ENCODE assay signal across 17 cellular contexts in genomic region chr6:116500969-116501433, GRCh38. TPM values are rescaled to one million over a fixed set of nuclear protein-coding genes. Genes with fewer than 3 reads are reported as not detected.
DNase-seq lines count a peak whose midpoint lies in the region; ATAC-seq, FAIRE-seq and TF ChIP-seq lines count a peak whose summit lies in the region.
"Had no signal": no experiment of that assay in that cellular context is flagged by ENCODE, and none has a peak within 500 bp of the region (broad histone marks: within the 10 kb centered on the region; RNA-seq: fewer than 3 reads in every experiment).

No MANE protein-coding gene starts in this region.

- TF ChIP-seq CTCF in epithelial cell of proximal tubule (conservative IDR thresholded peaks at IDR 0.05; ENCODE audit: low read depth, low read length), result no peak
- TF ChIP-seq CTCF in pancreas (IDR thresholded peaks at IDR 0.05), result no peak

- H3K27ac ChIP-seq in pancreas, result no peak overlapping the region
- H3K27ac ChIP-seq: BLaER1 treated with 17β-estradiol and CSF1 and Interleukin-3, amounts not matched to agents 10 nM and 100 nM; prostate gland had no signal

- intact Hi-C loops in pancreas (cut with DNase I), result no loop called here

- no peaks in the 10 kb centered on the region for H3K4me1 Mint-ChIP-seq in stimulated activated effector memory CD8-positive, alpha-beta T cell treated with anti-CD3 and anti-CD28 coated beads, Interleukin-12 subunit alpha, Interleukin-12 subunit beta, amount 100 ng/mL, for 72 hours

- H3K4me3 ChIP-seq in epithelial cell of proximal tubule (ENCODE audit: low read depth, low read length) (no peak overlapping the region), pancreas (no peak overlapping the region)
- H3K4me3 ChIP-seq: BLaER1 treated with 17β-estradiol and CSF1 and Interleukin-3, amounts not matched to agents 10 nM and 100 nM; prostate gland had no signal

- H3K9me3 Mint-ChIP-seq in stimulated activated effector memory CD8-positive, alpha-beta T cell treated with anti-CD3 and anti-CD28 coated beads, Interleukin-12 subunit alpha, Interleukin-12 subunit beta, amount 100 ng/mL, for 72 hours, result no peaks in the 10 kb centered on the region

- WGBS in pancreas, 2 donors, result 66 to 70% methylated on average over 9 of the region's 9 CpGs

- no peak overlapping the region for H3K27ac Mint-ChIP-seq in stimulated activated effector memory CD8-positive, alpha-beta T cell treated with anti-CD3 and anti-CD28 coated beads, Interleukin-12 subunit alpha, Interleukin-12 subunit beta, amount 100 ng/mL, for 72 hours

- H3K4me1 ChIP-seq in pancreas, result no peaks in the 10 kb centered on the region
- H3K4me1 ChIP-seq: prostate gland had no signal

- no peaks in the 10 kb centered on the region for H3K36me3 ChIP-seq in pancreas
- H3K36me3 ChIP-seq: BLaER1 treated with 17β-estradiol and CSF1 and Interleukin-3, amounts not matched to agents 10 nM and 100 nM; prostate gland had no signal

- H3K27me3 ChIP-seq in pancreas, result no peaks in the 10 kb centered on the region
- H3K27me3 ChIP-seq: BLaER1 treated with 17β-estradiol and CSF1 and Interleukin-3, amounts not matched to agents 10 nM and 100 nM had no signal

- H3K36me3 Mint-ChIP-seq in stimulated activated effector memory CD8-positive, alpha-beta T cell treated with anti-CD3 and anti-CD28 coated beads, Interleukin-12 subunit alpha, Interleukin-12 subunit beta, amount 100 ng/mL, for 72 hours, result no peaks in the 10 kb centered on the region

- DNase-seq in CD1c-positive myeloid dendritic cell (ENCODE audit: extremely low spot score) (peak; percentile 50), NCI-H2227 treated with DMSO at 0.1 percent for 48 hours (lab: John Stamatoyannopoulos, UW) (peak; percentile 64), epithelial cell of proximal tubule (ENCODE audit: low read depth) (peak; percentile 9), AML-193 (lab: John Stamatoyannopoulos, UW) (no peak), pancreas (no peak)
- no peak for DNase-seq in stimulated activated effector memory CD8-positive, alpha-beta T cell treated with anti-CD3 and anti-CD28 coated beads, Interleukin-12 subunit alpha, Interleukin-12 subunit beta, amount 100 ng/mL, for 72 hours (ENCODE audit: low spot score in 2 of 2)
- DNase-seq: activated CD4-positive, CD25-positive, alpha-beta regulatory T cell; activated gamma-delta T cell; glutamatergic neuron; NCI-H1092 treated with DMSO at 0.1 percent for 48 hours; NCI-H524 treated with DMSO at 0.1 percent for 48 hours; SIG-M5; stimulated activated CD4-positive, alpha-beta T cell treated with anti-CD3 and anti-CD28 coated beads, Interleukin-4, amount 100 ng/mL, for 4 hours had no signal

- no peak for ATAC-seq in pancreas
- ATAC-seq in stimulated activated effector memory CD8-positive, alpha-beta T cell treated with anti-CD3 and anti-CD28 coated beads, Interleukin-12 subunit alpha, Interleukin-12 subunit beta, amount 100 ng/mL, for 72 hours, result no peak

- no peak overlapping the region for H3K4me3 Mint-ChIP-seq in stimulated activated effector memory CD8-positive, alpha-beta T cell treated with anti-CD3 and anti-CD28 coated beads, Interleukin-12 subunit alpha, Interleukin-12 subunit beta, amount 100 ng/mL, for 72 hours

- FAIRE-seq in pancreas (lab: Jason Lieb, UNC), result no peak

- H3K9me3 ChIP-seq in pancreas, result no peaks in the 10 kb centered on the region
- H3K9me3 ChIP-seq: prostate gland had no signal

RNA-seq across cellular contexts. Expression of gene CALHM5, which starts 10.4 kb away (rescaled TPM):
- total RNA-seq in epithelial cell of proximal tubule (0.07 and 0.12 TPM in 2 replicates), pancreas (under 1 TPM; 0.04 to 0.41 (median 0.13) TPM)
- under 1 TPM; 0.08 to 0.12 TPM for polyA plus RNA-seq in pancreas

RNA-seq across cellular contexts. Expression of gene CALHM6, which starts 39.8 kb away (rescaled TPM):
- total RNA-seq in epithelial cell of proximal tubule (0.35 and 4.8 TPM in 2 replicates), pancreas (1 to 10 TPM in 2 of 6 donors, under 1 TPM in 3, not detected in 1; 0.44 to 4.2 (median 0.98) TPM)
- polyA plus RNA-seq in pancreas, result 1 to 10 TPM; 1.3 to 1.4 TPM

RNA-seq across cellular contexts. Expression of gene TRAPPC3L, which starts 44.5 kb away (rescaled TPM):
- not detected in 2 replicates for total RNA-seq in epithelial cell of proximal tubule
- not detected for total RNA-seq in pancreas
- under 1 TPM in 1 of 2 donors, not detected in 1; 0.12 TPM for polyA plus RNA-seq in pancreas
- total RNA-seq: lung microvascular endothelial cell, prostate gland had no signal

RNA-seq across cellular contexts. Expression of gene CALHM4, which starts 52.5 kb away (rescaled TPM):
- not detected in 2 replicates for total RNA-seq in epithelial cell of proximal tubule
- total RNA-seq in pancreas, result not detected
- not detected for polyA plus RNA-seq in pancreas
- total RNA-seq: lung microvascular endothelial cell, subcutaneous adipose tissue had no signal

Comparison
In these comparisons a context has a peak if more than half of its experiments do, and no peak if none do; other contexts are left out.
1. DNase-seq: peak in CD1c-positive myeloid dendritic cell (single experiment), NCI-H2227 treated with DMSO at 0.1 percent for 48 hours (single experiment) and epithelial cell of proximal tubule (single experiment); none in AML-193 (0 of 2), pancreas (0 of 6) and stimulated activated effector memory CD8-positive, alpha-beta T cell treated with anti-CD3 and anti-CD28 coated beads, Interleukin-12 subunit alpha, Interleukin-12 subunit beta, amount 100 ng/mL, for 72 hours (0 of 2).